In genomic region chr10:34651381-34651780, GRCh38 we compare ENCODE assay signal across 15 cellular contexts.
"Had no signal": no experiment of that assay in that cellular context is flagged by ENCODE, and none has a peak within 500 bp of the region (broad histone marks: within the 10 kb centered on the region; RNA-seq: fewer than 3 reads in every experiment).

No MANE protein-coding gene starts in this region.

- H3K9me3 ChIP-seq: neutrophil, sigmoid colon had no signal

- ATAC-seq: activated naive CD8-positive, alpha-beta T cell treated with anti-CD3 and anti-CD28 coated beads, Interleukin-2, amount 50 U/mL, for 24 hours; effector memory CD8-positive, alpha-beta T cell; left colon; SK-N-SH treated with all-trans-retinoic acid at 6 μM for 48 hours had no signal

- H3K36me3 ChIP-seq: neutrophil, sigmoid colon had no signal

- DNase-seq: activated CD4-positive, alpha-beta T cell treated with anti-CD3 and anti-CD28 coated beads, Interleukin-2, amount 10 ng/mL, durations not matched to agents 24 days and 14 days; activated naive CD4-positive, alpha-beta T cell; activated naive CD8-positive, alpha-beta T cell treated with anti-CD3 and anti-CD28 coated beads, Interleukin-2, amount 50 U/mL, for 24 hours; central memory CD4-positive, alpha-beta T cell; cortex of kidney; effector memory CD8-positive, alpha-beta T cell; erythroblast; left colon; mammary epithelial cell; sigmoid colon; stimulated activated CD4-positive, alpha-beta T cell treated with anti-CD3 and anti-CD28 coated beads, Interleukin-2, amount 100 ng/mL, for 48 hours had no signal

- H3K9me3 Mint-ChIP-seq: activated CD4-positive, alpha-beta T cell treated with anti-CD3 and anti-CD28 coated beads, Interleukin-2, amount 10 ng/mL, durations not matched to agents 24 days and 14 days; activated naive CD8-positive, alpha-beta T cell treated with anti-CD3 and anti-CD28 coated beads, Interleukin-2, amount 50 U/mL, for 24 hours; activated T-helper 1 cell treated with anti-CD3 and anti-CD28 coated beads, Interleukin-12 subunit alpha, Interleukin-12 subunit beta, Interleukin-2, Interleukin-4 antibody, amounts not matched to agents 30 ng/mL and 10 ng/mL and 1 ng/mL, durations not matched to agents 14 hours and 24 hours and 36 hours; effector memory CD8-positive, alpha-beta T cell; stimulated activated naive CD8-positive, alpha-beta T cell treated with anti-CD3 and anti-CD28 coated beads, Interleukin-15, Interleukin-2, amounts not matched to agents 100 ng/mL and 50 ng/mL, for 24 hours had no signal

- H3K27me3 ChIP-seq: neutrophil, sigmoid colon had no signal

- H3K27ac Mint-ChIP-seq: activated CD4-positive, alpha-beta T cell treated with anti-CD3 and anti-CD28 coated beads, Interleukin-2, amount 10 ng/mL, durations not matched to agents 24 days and 14 days; activated naive CD8-positive, alpha-beta T cell treated with anti-CD3 and anti-CD28 coated beads, Interleukin-2, amount 50 U/mL, for 24 hours; activated T-helper 1 cell treated with anti-CD3 and anti-CD28 coated beads, Interleukin-12 subunit alpha, Interleukin-12 subunit beta, Interleukin-2, Interleukin-4 antibody, amounts not matched to agents 30 ng/mL and 10 ng/mL and 1 ng/mL, durations not matched to agents 14 hours and 24 hours and 36 hours; effector memory CD8-positive, alpha-beta T cell; stimulated activated naive CD8-positive, alpha-beta T cell treated with anti-CD3 and anti-CD28 coated beads, Interleukin-15, Interleukin-2, amounts not matched to agents 100 ng/mL and 50 ng/mL, for 24 hours had no signal

- H3K27ac ChIP-seq: neutrophil had no signal

- H3K4me3 Mint-ChIP-seq: activated CD4-positive, alpha-beta T cell treated with anti-CD3 and anti-CD28 coated beads, Interleukin-2, amount 10 ng/mL, durations not matched to agents 24 days and 14 days; activated naive CD8-positive, alpha-beta T cell treated with anti-CD3 and anti-CD28 coated beads, Interleukin-2, amount 50 U/mL, for 24 hours; activated T-helper 1 cell treated with anti-CD3 and anti-CD28 coated beads, Interleukin-12 subunit alpha, Interleukin-12 subunit beta, Interleukin-2, Interleukin-4 antibody, amounts not matched to agents 30 ng/mL and 10 ng/mL and 1 ng/mL, durations not matched to agents 14 hours and 24 hours and 36 hours; effector memory CD8-positive, alpha-beta T cell; stimulated activated naive CD8-positive, alpha-beta T cell treated with anti-CD3 and anti-CD28 coated beads, Interleukin-15, Interleukin-2, amounts not matched to agents 100 ng/mL and 50 ng/mL, for 24 hours had no signal

- H3K4me1 Mint-ChIP-seq: activated CD4-positive, alpha-beta T cell treated with anti-CD3 and anti-CD28 coated beads, Interleukin-2, amount 10 ng/mL, durations not matched to agents 24 days and 14 days; activated naive CD8-positive, alpha-beta T cell treated with anti-CD3 and anti-CD28 coated beads, Interleukin-2, amount 50 U/mL, for 24 hours had no signal

- H3K4me3 ChIP-seq: sigmoid colon had no signal
